ENCODE assay signal across 18 cellular contexts in genomic region chr11:112880454-112880853, GRCh38.
A peak's percentile ranks its signal among the peaks of the same experiment; 100 is the strongest.
DNase-seq lines count a peak whose midpoint lies in the region; ATAC-seq and TF ChIP-seq lines count a peak whose summit lies in the region.
"Had no signal": no experiment of that assay in that cellular context is flagged by ENCODE, and none has a peak within 500 bp of the region (broad histone marks: within the 10 kb centered on the region; RNA-seq: fewer than 3 reads in every experiment).

No MANE protein-coding gene starts in this region.

- ATAC-seq in stimulated activated naive CD8-positive, alpha-beta T cell treated with anti-CD3 and anti-CD28 coated beads, Interleukin-15, amount 100 ng/mL, for 72 hours, result peak; percentile 39
- ATAC-seq in stimulated activated naive CD8-positive, alpha-beta T cell treated with anti-CD3 and anti-CD28 coated beads, Interleukin-15, Interleukin-2, amounts not matched to agents 100 U/mL and 50 U/mL, for 24 hours, result no peak
- peak; percentile 49 for ATAC-seq in activated CD8-positive, alpha-beta T cell treated with anti-CD3 and anti-CD28 coated beads for 36 hours
- peak; percentile 22 for ATAC-seq in naive thymus-derived CD4-positive, alpha-beta T cell
- no peak for ATAC-seq in HG02588 (IDR thresholded peaks at IDR 0.05; ENCODE audit: unreplicated experiment)
- ATAC-seq: Panc1 had no signal

- CTCF ChIA-PET in activated CD8-positive, alpha-beta T cell treated with anti-CD3 and anti-CD28 coated beads for 36 hours (lab: Charles Lee), result no interaction called here
- CTCF ChIA-PET in naive thymus-derived CD4-positive, alpha-beta T cell (lab: Charles Lee), result no interaction called here

- H3K36me3 Mint-ChIP-seq in activated CD8-positive, alpha-beta T cell treated with anti-CD3 and anti-CD28 coated beads for 36 hours (ENCODE audit: low read depth), result no peaks in the 10 kb centered on the region
- no peaks in the 10 kb centered on the region for H3K36me3 Mint-ChIP-seq in naive thymus-derived CD4-positive, alpha-beta T cell

- DNase-seq in stimulated activated naive CD8-positive, alpha-beta T cell treated with anti-CD3 and anti-CD28 coated beads, Interleukin-15, amount 100 ng/mL, for 72 hours, result no peak
- no peak for DNase-seq in stimulated activated naive CD8-positive, alpha-beta T cell treated with anti-CD3 and anti-CD28 coated beads, Interleukin-15, Interleukin-2, amounts not matched to agents 100 U/mL and 50 U/mL, for 24 hours
- DNase-seq in activated CD8-positive, alpha-beta T cell treated with anti-CD3 and anti-CD28 coated beads for 36 hours, result peak; percentile 6
- no peak for DNase-seq in naive thymus-derived CD4-positive, alpha-beta T cell
- DNase-seq in NCI-H345 (lab: John Stamatoyannopoulos, UW) (no peak), DMS153 (lab: John Stamatoyannopoulos, UW) (no peak)
- DNase-seq: AML-193; Calu3; CD4-positive, alpha-beta T cell; H9; Karpas-422; MM.1S; NCI-H1092 treated with DMSO at 0.1 percent for 48 hours; NCI-H2081 treated with DMSO at 0.1 percent for 48 hours; NCI-H510A treated with DMSO at 0.1 percent for 48 hours; NCI-H82 had no signal

- H3K27ac ChIP-seq in naive thymus-derived CD4-positive, alpha-beta T cell (ENCODE audit: low read depth, low read length), result no peak overlapping the region

- no peaks in the 10 kb centered on the region for H3K36me3 ChIP-seq in naive thymus-derived CD4-positive, alpha-beta T cell (ENCODE audit: control insufficient read depth in 2 of 3, insufficient read depth in 3 of 3, low read length in 3 of 3)

- intact Hi-C loops in activated CD8-positive, alpha-beta T cell treated with anti-CD3 and anti-CD28 coated beads for 36 hours (cut with micrococcal nuclease), result no loop called here
- intact Hi-C loops in naive thymus-derived CD4-positive, alpha-beta T cell (cut with micrococcal nuclease), result no loop called here

- H3K4me1 Mint-ChIP-seq in stimulated activated naive CD8-positive, alpha-beta T cell treated with anti-CD3 and anti-CD28 coated beads, Interleukin-15, amount 100 ng/mL, for 72 hours, result peaks cover 9% of the 10 kb centered on the region
- peaks cover 2% of the 10 kb centered on the region for H3K4me1 Mint-ChIP-seq in activated CD8-positive, alpha-beta T cell treated with anti-CD3 and anti-CD28 coated beads for 36 hours (ENCODE audit: low read depth)
- peaks cover 0 to 26% (median 0%) of the 10 kb centered on the region in 7 donors for H3K4me1 Mint-ChIP-seq in naive thymus-derived CD4-positive, alpha-beta T cell

- no peak overlapping the region for H3K4me3 ChIP-seq in naive thymus-derived CD4-positive, alpha-beta T cell (ENCODE audit: low read length)

- no peaks in the 10 kb centered on the region for H3K27me3 ChIP-seq in naive thymus-derived CD4-positive, alpha-beta T cell (ENCODE audit: control insufficient read depth in 2 of 2, insufficient read depth in 2 of 2, low read length in 2 of 2)

- peaks cover 0 to 3% of the 10 kb centered on the region in 2 donors for H3K4me1 ChIP-seq in naive thymus-derived CD4-positive, alpha-beta T cell (ENCODE audit: control insufficient read depth in 2 of 2, insufficient read depth in 2 of 2, low read length in 2 of 2)

- TF ChIP-seq CTCF in activated CD8-positive, alpha-beta T cell treated with anti-CD3 and anti-CD28 coated beads for 36 hours (IDR thresholded peaks at IDR 0.05), result no peak

- H3K4me3 Mint-ChIP-seq in stimulated activated naive CD8-positive, alpha-beta T cell treated with anti-CD3 and anti-CD28 coated beads, Interleukin-15, amount 100 ng/mL, for 72 hours, result no peak overlapping the region
- no peak overlapping the region for H3K4me3 Mint-ChIP-seq in activated CD8-positive, alpha-beta T cell treated with anti-CD3 and anti-CD28 coated beads for 36 hours
- H3K4me3 Mint-ChIP-seq in naive thymus-derived CD4-positive, alpha-beta T cell, result peak overlapping the region in 1 of 10 donors; percentile 22
- H3K4me3 Mint-ChIP-seq: CD4-positive, alpha-beta T cell; H9 had no signal

- POLR2A ChIA-PET in activated CD8-positive, alpha-beta T cell treated with anti-CD3 and anti-CD28 coated beads for 36 hours (lab: Charles Lee), result no interaction called here
- POLR2A ChIA-PET in naive thymus-derived CD4-positive, alpha-beta T cell (lab: Charles Lee), result no interaction called here

- H3K9me3 Mint-ChIP-seq in stimulated activated naive CD8-positive, alpha-beta T cell treated with anti-CD3 and anti-CD28 coated beads, Interleukin-15, amount 100 ng/mL, for 72 hours, result no peaks in the 10 kb centered on the region
- peaks cover 1% of the 10 kb centered on the region for H3K9me3 Mint-ChIP-seq in activated CD8-positive, alpha-beta T cell treated with anti-CD3 and anti-CD28 coated beads for 36 hours
- H3K9me3 Mint-ChIP-seq in naive thymus-derived CD4-positive, alpha-beta T cell, result peaks cover 0 to 2% (median 0%) of the 10 kb centered on the region in 11 donors
- H3K9me3 Mint-ChIP-seq: CD4-positive, alpha-beta T cell; H9 had no signal

- no peaks in the 10 kb centered on the region for H3K9me3 ChIP-seq in naive thymus-derived CD4-positive, alpha-beta T cell (ENCODE audit: control insufficient read depth in 2 of 3, low read length in 3 of 3)

- H3K27me3 Mint-ChIP-seq in stimulated activated naive CD8-positive, alpha-beta T cell treated with anti-CD3 and anti-CD28 coated beads, Interleukin-15, amount 100 ng/mL, for 72 hours, result peaks cover 11% of the 10 kb centered on the region
- no peaks in the 10 kb centered on the region for H3K27me3 Mint-ChIP-seq in activated CD8-positive, alpha-beta T cell treated with anti-CD3 and anti-CD28 coated beads for 36 hours
- peaks cover 0 to 4% (median 2%) of the 10 kb centered on the region in 5 donors for H3K27me3 Mint-ChIP-seq in naive thymus-derived CD4-positive, alpha-beta T cell
- H3K27me3 Mint-ChIP-seq: CD4-positive, alpha-beta T cell had no signal

- no peak overlapping the region for H3K27ac Mint-ChIP-seq in stimulated activated naive CD8-positive, alpha-beta T cell treated with anti-CD3 and anti-CD28 coated beads, Interleukin-15, amount 100 ng/mL, for 72 hours
- no peak overlapping the region for H3K27ac Mint-ChIP-seq in activated CD8-positive, alpha-beta T cell treated with anti-CD3 and anti-CD28 coated beads for 36 hours
- H3K27ac Mint-ChIP-seq in naive thymus-derived CD4-positive, alpha-beta T cell, result no peak overlapping the region
- H3K27ac Mint-ChIP-seq: CD4-positive, alpha-beta T cell; H9 had no signal

Comparison
In these comparisons a context has a peak if more than half of its experiments do, and no peak if none do; other contexts are left out.
1. ATAC-seq: peak in stimulated activated naive CD8-positive, alpha-beta T cell treated with anti-CD3 and anti-CD28 coated beads, Interleukin-15, amount 100 ng/mL, for 72 hours (single experiment), activated CD8-positive, alpha-beta T cell treated with anti-CD3 and anti-CD28 coated beads for 36 hours (single experiment) and naive thymus-derived CD4-positive, alpha-beta T cell (single experiment); none in stimulated activated naive CD8-positive, alpha-beta T cell treated with anti-CD3 and anti-CD28 coated beads, Interleukin-15, Interleukin-2, amounts not matched to agents 100 U/mL and 50 U/mL, for 24 hours (single experiment) and HG02588 (single experiment).